ENCODE assay signal across 16 cellular contexts in the genomic region with DNA sequence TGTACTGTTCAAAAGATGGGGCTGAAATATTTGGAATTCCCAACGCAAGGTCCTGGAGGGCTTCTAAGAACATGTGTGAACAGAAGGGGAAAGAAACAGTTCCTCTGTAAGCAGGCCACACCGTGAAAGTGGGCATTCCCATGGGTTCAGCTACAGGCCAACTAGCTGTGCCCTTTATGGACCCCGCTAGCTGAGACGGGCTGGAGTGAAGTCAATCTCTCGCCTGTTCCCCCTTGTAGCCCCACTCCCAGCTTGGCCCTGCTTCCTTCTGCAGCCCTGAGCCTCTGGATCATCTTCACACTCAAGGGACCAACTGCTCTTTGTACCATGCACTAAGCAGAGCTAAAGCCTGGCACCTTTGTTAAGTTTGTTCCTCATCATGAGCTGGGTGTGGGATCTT.
"Had no signal": no experiment of that assay in that cellular context is flagged by ENCODE, and none has a peak within 500 bp of the region (broad histone marks: within the 10 kb centered on the region; RNA-seq: fewer than 3 reads in every experiment).

No MANE protein-coding gene starts in this region.

- H3K9me3 Mint-ChIP-seq: activated naive CD4-positive, alpha-beta T cell treated with anti-CD3 and anti-CD28 coated beads for 36 hours; activated T-helper 17 cell treated with anti-CD3 and anti-CD28 coated beads, Interleukin-2, amount 50 U/mL, for 72 hours; effector memory CD8-positive, alpha-beta T cell; naive thymus-derived CD8-positive, alpha-beta T cell; stimulated activated memory B cell treated with anti-CD40 and anti-IgM and Interleukin-4, amounts not matched to agents 10 μg/mL and 1 μg/mL and 100 μg/mL, for 72 hours; WTC11 had no signal

- H3K4me1 Mint-ChIP-seq: activated T-helper 17 cell treated with anti-CD3 and anti-CD28 coated beads, Interleukin-2, amount 50 U/mL, for 72 hours; naive thymus-derived CD8-positive, alpha-beta T cell; stimulated activated memory B cell treated with anti-CD40 and anti-IgM and Interleukin-4, amounts not matched to agents 10 μg/mL and 1 μg/mL and 100 μg/mL, for 72 hours; WTC11 had no signal

- DNase-seq: activated CD4-positive, alpha-beta T cell treated with anti-CD3 and anti-CD28 coated beads for 48 hours; activated CD8-positive, alpha-beta T cell treated with anti-CD3 and anti-CD28 coated beads, Interleukin-2, amount 10 ng/mL, durations not matched to agents 7 days and 5 days; activated naive CD4-positive, alpha-beta T cell treated with anti-CD3 and anti-CD28 coated beads for 36 hours; effector memory CD8-positive, alpha-beta T cell; foreskin keratinocyte; mesendoderm; naive thymus-derived CD8-positive, alpha-beta T cell; retina; spleen; stimulated activated CD4-positive, alpha-beta T cell treated with anti-CD3 and anti-CD28 coated beads, Interleukin-4, amount 100 ng/mL, for 4 hours; SW 1271 had no signal

- H3K4me3 ChIP-seq: hepatocyte, spleen, thoracic aorta had no signal

- H3K4me3 Mint-ChIP-seq: activated CD8-positive, alpha-beta T cell treated with anti-CD3 and anti-CD28 coated beads, Interleukin-2, amount 10 ng/mL, durations not matched to agents 7 days and 5 days; activated naive CD4-positive, alpha-beta T cell treated with anti-CD3 and anti-CD28 coated beads for 36 hours; activated T-helper 17 cell treated with anti-CD3 and anti-CD28 coated beads, Interleukin-2, amount 50 U/mL, for 72 hours; effector memory CD8-positive, alpha-beta T cell; naive thymus-derived CD8-positive, alpha-beta T cell; stimulated activated memory B cell treated with anti-CD40 and anti-IgM and Interleukin-4, amounts not matched to agents 10 μg/mL and 1 μg/mL and 100 μg/mL, for 72 hours; WTC11 had no signal

- H3K27me3 Mint-ChIP-seq: activated T-helper 17 cell treated with anti-CD3 and anti-CD28 coated beads, Interleukin-2, amount 50 U/mL, for 72 hours; effector memory CD8-positive, alpha-beta T cell; naive thymus-derived CD8-positive, alpha-beta T cell; stimulated activated memory B cell treated with anti-CD40 and anti-IgM and Interleukin-4, amounts not matched to agents 10 μg/mL and 1 μg/mL and 100 μg/mL, for 72 hours had no signal

- ATAC-seq: activated CD8-positive, alpha-beta T cell treated with anti-CD3 and anti-CD28 coated beads, Interleukin-2, amount 10 ng/mL, durations not matched to agents 7 days and 5 days; activated T-helper 17 cell treated with anti-CD3 and anti-CD28 coated beads, Interleukin-2, amount 50 U/mL, for 72 hours; effector memory CD8-positive, alpha-beta T cell; foreskin keratinocyte; naive thymus-derived CD8-positive, alpha-beta T cell; stimulated activated memory B cell treated with anti-CD40 and anti-IgM and Interleukin-4, amounts not matched to agents 10 μg/mL and 1 μg/mL and 100 μg/mL, for 72 hours; WTC11 had no signal

- H3K27ac ChIP-seq: foreskin keratinocyte, hepatocyte, spleen, thoracic aorta had no signal

- H3K9me3 ChIP-seq: spleen, thoracic aorta had no signal

- H3K27me3 ChIP-seq: foreskin keratinocyte, hepatocyte, spleen had no signal

- H3K27ac Mint-ChIP-seq: activated CD8-positive, alpha-beta T cell treated with anti-CD3 and anti-CD28 coated beads, Interleukin-2, amount 10 ng/mL, durations not matched to agents 7 days and 5 days; activated naive CD4-positive, alpha-beta T cell treated with anti-CD3 and anti-CD28 coated beads for 36 hours; activated T-helper 17 cell treated with anti-CD3 and anti-CD28 coated beads, Interleukin-2, amount 50 U/mL, for 72 hours; effector memory CD8-positive, alpha-beta T cell; stimulated activated memory B cell treated with anti-CD40 and anti-IgM and Interleukin-4, amounts not matched to agents 10 μg/mL and 1 μg/mL and 100 μg/mL, for 72 hours; WTC11 had no signal

- H3K4me1 ChIP-seq: foreskin keratinocyte had no signal
